8 cellular contexts compared by ENCODE assay signal in the genomic region with DNA sequence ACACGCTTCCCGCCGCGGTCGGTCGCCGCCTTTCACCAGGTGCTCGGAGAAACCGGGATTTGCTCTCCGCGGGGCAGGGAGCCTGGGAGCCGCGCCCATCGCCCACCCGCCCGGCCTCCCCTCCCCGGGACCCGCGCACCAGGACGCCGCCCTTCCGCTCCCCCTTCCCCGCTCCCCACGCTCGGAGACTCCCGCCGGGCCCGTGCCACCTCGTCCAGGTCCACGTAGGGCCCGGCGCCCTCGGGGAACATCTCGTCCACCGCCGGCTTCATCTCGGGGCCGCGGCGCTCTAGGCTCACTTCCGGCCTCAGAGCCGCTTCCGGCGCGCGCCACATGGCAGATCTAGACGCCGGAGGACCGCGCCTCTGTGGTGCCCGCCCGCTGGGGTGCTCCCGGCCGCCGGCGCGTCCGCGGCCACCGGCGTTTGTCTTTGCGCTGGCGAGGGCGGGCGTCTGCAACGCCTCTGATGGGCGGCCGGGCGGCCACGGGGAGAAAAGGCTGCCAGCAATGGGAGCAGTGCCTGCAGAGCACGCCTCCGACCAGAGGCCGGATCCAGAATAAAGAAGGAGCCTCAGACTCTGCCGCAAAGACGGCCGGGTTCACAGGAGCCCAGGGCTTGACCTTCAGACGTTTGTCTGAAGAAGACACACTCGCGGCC. TPM values are rescaled to one million over a fixed set of nuclear protein-coding genes. Genes with fewer than 3 reads are reported as not detected.
DNase-seq lines count a peak whose midpoint lies in the region; ATAC-seq, FAIRE-seq and TF ChIP-seq lines count a peak whose summit lies in the region.

Gene COPS9 (minus strand): TSS at position 293 of the 658 bp plus-strand sequence. CDS start 21 bp downstream, at position 272.

- H3K36me3 ChIP-seq in pancreas (peaks cover 0 to 8% (median 7%) of the 10 kb centered on the region in 3 donors), thymus (ENCODE audit: control insufficient read depth, insufficient read depth) (peaks cover 19% of the 10 kb centered on the region)

- intact Hi-C loops in Right ventricle myocardium inferior (cut with DNase I) = no loop called here
- intact Hi-C loops in pancreas (cut with DNase I) = no loop called here

- H3K4me1 Mint-ChIP-seq in activated naive CD8-positive, alpha-beta T cell treated with anti-CD3 and anti-CD28 coated beads, Interleukin-2, amount 10 ng/mL, durations not matched to agents 7 days and 5 days = peaks cover 18% of the 10 kb centered on the region

- H3K27ac ChIP-seq in pancreas (peak within 1 kb of the TSS in 3 of 4 donors; percentile 16 to 26 (median 21)), thymus (ENCODE audit: low read depth) (peak within 1 kb of the TSS; percentile 54)

- H3K9me3 Mint-ChIP-seq in activated naive CD8-positive, alpha-beta T cell treated with anti-CD3 and anti-CD28 coated beads, Interleukin-2, amount 10 ng/mL, durations not matched to agents 7 days and 5 days = no peaks in the 10 kb centered on the region

- WGBS in pancreas, 2 donors = 0 to 1% methylated on average over 53 to 79 of the region's 79 CpGs
- WGBS in thymus = under 1% methylated on average over 79 of the region's 79 CpGs

- H3K27me3 Mint-ChIP-seq in activated naive CD8-positive, alpha-beta T cell treated with anti-CD3 and anti-CD28 coated beads, Interleukin-2, amount 10 ng/mL, durations not matched to agents 7 days and 5 days = peaks cover 2% of the 10 kb centered on the region

- FAIRE-seq in pancreas (lab: Jason Lieb, UNC) = no peak

- H3K4me1 ChIP-seq in pancreas (peaks cover 0 to 8% (median 5%) of the 10 kb centered on the region in 3 donors), thymus (ENCODE audit: control insufficient read depth, insufficient read depth, low read length) (peaks cover 9% of the 10 kb centered on the region)

- H3K4me3 ChIP-seq in GM08714 (ENCODE audit: low read length) (peak within 1 kb of the TSS; percentile 97), pancreas (peak within 1 kb of the TSS; percentile 96 to 100 (median 99)), thymus (ENCODE audit: low read length) (peak within 1 kb of the TSS; percentile 86)

- peak within 1 kb of the TSS; percentile 93 for H3K4me3 Mint-ChIP-seq in activated naive CD8-positive, alpha-beta T cell treated with anti-CD3 and anti-CD28 coated beads, Interleukin-2, amount 10 ng/mL, durations not matched to agents 7 days and 5 days

- no peaks in the 10 kb centered on the region for H3K27me3 ChIP-seq in pancreas
- H3K27me3 ChIP-seq in thymus (ENCODE audit: control insufficient read depth, insufficient read depth) = peaks cover 3% of the 10 kb centered on the region

- no peak for TF ChIP-seq CTCF in pancreas (IDR thresholded peaks at IDR 0.05)

- H3K27ac Mint-ChIP-seq in activated naive CD8-positive, alpha-beta T cell treated with anti-CD3 and anti-CD28 coated beads, Interleukin-2, amount 10 ng/mL, durations not matched to agents 7 days and 5 days = peak within 1 kb of the TSS; percentile 88

- peak; percentile 89 for ATAC-seq in HG02571 (IDR thresholded peaks at IDR 0.05; ENCODE audit: unreplicated experiment)
- peak; percentile 94 for ATAC-seq in activated naive CD8-positive, alpha-beta T cell treated with anti-CD3 and anti-CD28 coated beads, Interleukin-2, amount 10 ng/mL, durations not matched to agents 7 days and 5 days (ENCODE audit: low read depth)
- peak; percentile 97 for ATAC-seq in Right ventricle myocardium inferior
- peak; percentile 99 for ATAC-seq in pancreas

- H3K36me3 Mint-ChIP-seq in activated naive CD8-positive, alpha-beta T cell treated with anti-CD3 and anti-CD28 coated beads, Interleukin-2, amount 10 ng/mL, durations not matched to agents 7 days and 5 days = no peaks in the 10 kb centered on the region

- POLR2A ChIA-PET in activated naive CD8-positive, alpha-beta T cell treated with anti-CD3 and anti-CD28 coated beads, Interleukin-2, amount 10 ng/mL, durations not matched to agents 7 days and 5 days (lab: Charles Lee) = interaction anchor here (1.3 kb wide), 1 partner anchor 111 kb away, joined by 9 read pairs; the partner anchor contains the start of gene NDUFA10

- DNase-seq in NCI-H1048 (lab: John Stamatoyannopoulos, UW) = peak; percentile 69
- peak; percentile 56 to 77 for DNase-seq in SW 1271 (lab: John Stamatoyannopoulos, UW)
- DNase-seq in activated naive CD8-positive, alpha-beta T cell treated with anti-CD3 and anti-CD28 coated beads, Interleukin-2, amount 10 ng/mL, durations not matched to agents 7 days and 5 days = peak; percentile 91
- DNase-seq in Right ventricle myocardium inferior (ENCODE audit: missing footprints) = peak; percentile 96
- peak; percentile 78 to 94 (median 82) for DNase-seq in pancreas

- no peaks in the 10 kb centered on the region for H3K9me3 ChIP-seq in pancreas
- no peaks in the 10 kb centered on the region for H3K9me3 ChIP-seq in thymus (ENCODE audit: control insufficient read depth)

RNA-seq across cellular contexts. Expression of gene COPS9, which starts in this region (rescaled TPM):
- 10 to 100 TPM; 87.1 to 89.5 TPM for total RNA-seq in activated naive CD8-positive, alpha-beta T cell treated with anti-CD3 and anti-CD28 coated beads, Interleukin-2, amount 10 ng/mL, durations not matched to agents 7 days and 5 days
- total RNA-seq in Right ventricle myocardium inferior (220 TPM), pancreas (10 to 100 TPM; 52.8 to 64.3 (median 56.1) TPM)
- polyA plus RNA-seq in pancreas (100 to 1,000 TPM; 199 to 210 TPM), thymus (383 TPM)

Comparison
In these comparisons a context has a peak if more than half of its experiments do, and no peak if none do; other contexts are left out.
1. Peak in every context shown above with its lines: DNase-seq, ATAC-seq, H3K4me3 ChIP-seq and H3K27ac ChIP-seq.